9 cellular contexts compared by ENCODE assay signal in the genomic region with DNA sequence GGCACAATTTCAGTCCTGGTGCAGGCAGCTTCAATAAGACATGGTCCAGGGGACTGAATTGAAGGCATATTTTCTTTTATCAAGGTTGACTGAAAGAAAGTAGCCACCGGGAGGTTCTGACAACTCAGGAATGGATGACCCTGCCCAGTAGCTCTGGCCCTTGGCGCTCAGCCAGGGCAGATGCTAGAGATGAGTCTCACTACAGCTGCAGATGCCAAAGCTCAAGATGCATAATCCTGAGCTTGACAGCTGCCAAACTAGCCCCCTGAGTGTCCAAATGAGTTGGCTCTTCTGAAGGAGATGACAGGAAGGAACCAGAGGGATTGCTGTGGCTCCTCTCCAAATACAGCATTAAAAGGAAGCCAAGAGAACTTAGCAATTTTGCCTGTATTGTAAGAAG.
"Had no signal": no experiment of that assay in that cellular context is flagged by ENCODE, and none has a peak within 500 bp of the region (broad histone marks: within the 10 kb centered on the region; RNA-seq: fewer than 3 reads in every experiment).

No MANE protein-coding gene starts in this region.

- ATAC-seq: naive thymus-derived CD8-positive, alpha-beta T cell; stimulated activated effector memory CD8-positive, alpha-beta T cell treated with anti-CD3 and anti-CD28 coated beads, Interleukin-12 subunit alpha, Interleukin-12 subunit beta, amount 100 ng/mL, for 72 hours had no signal

- DNase-seq: activated CD4-positive, alpha-beta memory T cell treated with anti-CD3 and anti-CD28 coated beads for 36 hours; activated CD4-positive, alpha-beta T cell treated with anti-CD3 and anti-CD28 coated beads for 1 hour; activated gamma-delta T cell; activated T-cell treated with anti-CD3 and anti-CD28 coated beads, Interleukin-2, amount 50 U/mL, for 48 hours; brain microvascular endothelial cell; hippocampal formation; naive thymus-derived CD8-positive, alpha-beta T cell; tibial artery had no signal
